9 cellular contexts compared by ENCODE assay signal in the genomic region with DNA sequence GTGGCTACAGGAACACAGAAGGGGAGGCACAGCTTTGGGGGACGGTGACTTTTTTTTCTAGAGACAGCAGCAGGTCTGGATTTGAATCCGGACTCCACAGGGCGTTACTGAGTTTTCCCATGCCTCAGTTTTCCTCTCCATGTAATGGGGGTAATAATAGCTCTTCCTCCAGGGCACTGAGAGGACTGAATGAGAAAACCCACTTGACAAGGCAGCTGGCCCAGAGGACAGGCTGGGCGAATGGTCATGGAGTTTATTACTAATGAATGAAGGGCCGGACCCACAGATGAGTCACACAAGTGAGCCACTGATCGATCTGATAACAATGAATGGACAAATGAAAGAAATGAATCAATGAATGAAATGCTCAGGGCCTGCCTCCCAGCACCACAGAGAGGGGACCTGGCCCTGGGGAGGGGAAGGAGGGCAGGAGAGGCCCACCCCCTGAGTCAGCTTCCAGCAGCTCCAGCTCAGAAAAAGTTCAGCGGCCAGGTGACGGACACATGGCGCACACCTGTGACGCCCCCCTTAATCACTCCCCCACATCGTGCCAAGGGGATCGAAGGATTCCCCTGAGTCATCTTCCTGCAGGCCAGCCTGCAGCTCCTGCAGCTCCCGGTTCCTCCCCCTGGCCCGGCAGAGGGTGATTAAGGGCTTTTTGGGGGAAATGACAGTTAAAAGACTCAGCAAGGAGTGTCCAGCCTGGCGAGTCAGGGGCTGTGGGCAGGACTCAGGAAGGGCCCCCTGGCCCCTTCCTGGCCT. TPM values are rescaled to one million over a fixed set of nuclear protein-coding genes. Genes with fewer than 3 reads are reported as not detected.
DNase-seq lines count a peak whose midpoint lies in the region; TF ChIP-seq lines count a peak whose summit lies in the region.
"Had no signal": no experiment of that assay in that cellular context is flagged by ENCODE, and none has a peak within 500 bp of the region (broad histone marks: within the 10 kb centered on the region; RNA-seq: fewer than 3 reads in every experiment).

No MANE protein-coding gene starts in this region.

- peak; percentile 91 for DNase-seq in A172 (ENCODE audit: low spot score)
- peak; percentile 37 for DNase-seq in GOT3 (lab: John Stamatoyannopoulos, UW)
- DNase-seq in RWPE1 (ENCODE audit: low spot score), result peak; percentile 90
- peak; percentile 30 for DNase-seq in foreskin melanocyte
- DNase-seq in ovary, result no peak
- DNase-seq in pons (ENCODE audit: low spot score), result no peak
- DNase-seq in NCI-H345 treated with DMSO at 0.1 percent for 48 hours (lab: John Stamatoyannopoulos, UW; ENCODE audit: unreplicated experiment), result no peak
- no peak for DNase-seq in activated CD4-positive, alpha-beta T cell treated with anti-CD3 and anti-CD28 coated beads, Interleukin-2, amount 50 U/mL, for 4 hours
- DNase-seq: retina had no signal

- H3K4me1 ChIP-seq in ovary (ENCODE audit: insufficient read depth), result no peaks in the 10 kb centered on the region

- H3K27ac ChIP-seq in RWPE1 (peak overlapping the region; percentile 89), ovary (no peak overlapping the region)

- CTCF ChIA-PET in RWPE1 (lab: Yijun Ruan, JAX), result interaction anchor here (0.6 to 1.1 kb wide), 2 partner anchors 17 to 171 kb away, joined by 3 to 4 read pairs; no protein-coding TSS in a partner anchor

- TF ChIP-seq EP300 in ovary (IDR thresholded peaks at IDR 0.05), result no peak

- no peak overlapping the region for H3K4me3 ChIP-seq in ovary

- POLR2A ChIA-PET in RWPE1 (lab: Yijun Ruan, JAX; ENCODE audit: low non-redundant PET), result no interaction called here

- intact Hi-C loops in ovary (cut with DNase I), result no loop called here

- 59 to 63% (median 62%) methylated on average over 15 of the region's 15 CpGs for WGBS in ovary, 3 donors

- no peak for TF ChIP-seq CTCF in RWPE1 (conservative IDR thresholded peaks at IDR 0.05; ENCODE audit: low read depth)
- TF ChIP-seq CTCF in ovary (IDR thresholded peaks at IDR 0.05), result no peak

- H3K9me3 ChIP-seq in ovary, result no peaks in the 10 kb centered on the region

- no peak for TF ChIP-seq POLR2A in ovary (IDR thresholded peaks at IDR 0.05)

- no peaks in the 10 kb centered on the region for H3K36me3 ChIP-seq in ovary

- H3K27me3 ChIP-seq in ovary, result no peaks in the 10 kb centered on the region

RNA-seq across cellular contexts. Expression of gene SOCS1, which starts 54.3 kb away (rescaled TPM):
- 0.17 TPM in 1 of 2 replicates, not detected in the other for total RNA-seq in A172 (2014; rRNA removed; shearing (Covaris generic))
- 10 to 100 TPM in 2 of 7 donors, 1 to 10 TPM in 5; 6.3 to 42.7 (median 9.4) TPM for total RNA-seq in ovary
- polyA plus RNA-seq in ovary, result 1 to 10 TPM; 1.1 to 5.5 TPM

Comparison
In these comparisons a context has a peak if more than half of its experiments do, and no peak if none do; other contexts are left out.
1. DNase-seq: peak in A172 (single experiment), GOT3 (single experiment), RWPE1 (single experiment) and foreskin melanocyte (single experiment); none in ovary (0 of 5), pons (single experiment), NCI-H345 treated with DMSO at 0.1 percent for 48 hours (single experiment) and activated CD4-positive, alpha-beta T cell treated with anti-CD3 and anti-CD28 coated beads, Interleukin-2, amount 50 U/mL, for 4 hours (0 of 2).